In the genomic region with DNA sequence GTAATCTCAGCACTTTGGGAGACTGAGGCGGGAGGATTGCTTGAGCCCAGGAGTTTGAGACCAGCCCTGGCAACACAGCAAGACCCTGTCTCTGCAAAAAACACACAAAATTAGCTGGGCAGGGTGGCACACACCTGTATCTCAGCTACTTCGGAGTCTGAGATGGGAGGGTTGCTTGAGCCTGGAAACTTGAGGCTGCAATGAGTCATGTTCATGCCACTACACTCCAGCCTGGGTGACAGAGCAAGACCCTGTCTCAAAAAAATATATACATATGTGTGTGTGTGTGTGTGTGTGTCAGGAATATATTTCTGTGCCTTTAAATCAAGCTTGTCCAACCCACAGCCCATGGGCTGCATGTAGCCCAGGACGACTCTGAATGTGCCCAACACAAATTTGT, we compare ENCODE assay signal across 15 cellular contexts. TPM values are rescaled to one million over a fixed set of nuclear protein-coding genes. Genes with fewer than 3 reads are reported as not detected.
A peak's percentile ranks its signal among the peaks of the same experiment; 100 is the strongest.
DNase-seq lines count a peak whose midpoint lies in the region; ATAC-seq, FAIRE-seq and TF ChIP-seq lines count a peak whose summit lies in the region.
"Had no signal": no experiment of that assay in that cellular context is flagged by ENCODE, and none has a peak within 500 bp of the region (broad histone marks: within the 10 kb centered on the region; RNA-seq: fewer than 3 reads in every experiment).

No MANE protein-coding gene starts in this region.

- H3K4me1 ChIP-seq in heart right ventricle (peaks cover 0 to 7% (median 0%) of the 10 kb centered on the region in 9 donors), kidney (ENCODE audit: control insufficient read depth in 1 of 2, insufficient read depth in 1 of 2, low read depth in 1 of 2, low read length in 2 of 2) (no peaks in the 10 kb centered on the region)

- peaks cover 0 to 86% (median 0%) of the 10 kb centered on the region in 9 donors for H3K36me3 ChIP-seq in heart right ventricle
- H3K36me3 ChIP-seq in brain microvascular endothelial cell (replicated peaks), result peaks cover 22% of the 10 kb centered on the region
- peaks cover 0 to 3% of the 10 kb centered on the region in 2 donors for H3K36me3 ChIP-seq in kidney (ENCODE audit: control insufficient read depth in 1 of 2, insufficient read depth in 2 of 2, low read length in 2 of 2)

- intact Hi-C loops in left ventricle myocardium superior (cut with micrococcal nuclease), result no loop called here
- intact Hi-C loops in heart right ventricle (cut with DNase I), result no loop called here
- intact Hi-C loops in kidney (cut with DNase I), result no loop called here

- in situ Hi-C loops in brain microvascular endothelial cell (cut with HindIII; ENCODE audit: low pct_ligation_motif_present, low sequenced_read_pairs), result no loop called here

- H3K27me3 ChIP-seq in heart right ventricle, result no peaks in the 10 kb centered on the region
- no peaks in the 10 kb centered on the region for H3K27me3 ChIP-seq in brain microvascular endothelial cell (replicated peaks)
- H3K27me3 ChIP-seq: BLaER1 treated with 17β-estradiol and CSF1 and Interleukin-3, amounts not matched to agents 10 nM and 100 nM had no signal

- DNase-seq in left ventricle myocardium superior, result peak; percentile 4
- no peak for DNase-seq in heart right ventricle
- no peak for DNase-seq in brain microvascular endothelial cell
- DNase-seq in NCI-H146 (lab: John Stamatoyannopoulos, UW), result no peak
- DNase-seq in kidney, result no peak
- DNase-seq: CD4-positive, CD25-positive, alpha-beta regulatory T cell; DMS53; H9 had no signal

- TF ChIP-seq CTCF in heart right ventricle (IDR thresholded peaks at IDR 0.05) (no peak), brain microvascular endothelial cell (IDR thresholded peaks at IDR 0.05; ENCODE audit: low read depth, low read length, missing control alignments) (no peak), kidney (IDR thresholded peaks at IDR 0.05; ENCODE audit: borderline replicate concordance, extremely low read depth, insufficient read depth) (no peak)

- no peak for FAIRE-seq in kidney (lab: Jason Lieb, UNC)
- FAIRE-seq: GM12878, GM18507 had no signal

- H3K9me3 ChIP-seq in heart right ventricle, result no peaks in the 10 kb centered on the region
- no peaks in the 10 kb centered on the region for H3K9me3 ChIP-seq in kidney (ENCODE audit: control insufficient read depth in 1 of 2, low read length in 2 of 2)

- WGBS in heart right ventricle, 2 donors, result 78 to 88% methylated on average over 3 of the region's 3 CpGs

- H3K4me3 ChIP-seq in heart right ventricle (no peak overlapping the region), brain microvascular endothelial cell (ENCODE audit: low read depth, low read length) (no peak overlapping the region), kidney (ENCODE audit: low read length in 2 of 2) (no peak overlapping the region)
- H3K4me3 ChIP-seq: BLaER1 treated with 17β-estradiol and CSF1 and Interleukin-3, amounts not matched to agents 10 nM and 100 nM; GM12878; GM23338 had no signal

- H3K27ac ChIP-seq in heart right ventricle (no peak overlapping the region), brain microvascular endothelial cell (peak overlapping the region; percentile 11), kidney (ENCODE audit: low read depth in 2 of 2, low read length in 2 of 2) (no peak overlapping the region)
- H3K27ac ChIP-seq: BLaER1 treated with 17β-estradiol and CSF1 and Interleukin-3, amounts not matched to agents 10 nM and 100 nM; HL-60 had no signal

- H3K9ac ChIP-seq in kidney (ENCODE audit: low read length in 2 of 2), result no peak overlapping the region
- H3K9ac ChIP-seq: BLaER1 treated with 17β-estradiol and CSF1 and Interleukin-3, amounts not matched to agents 10 nM and 100 nM had no signal

- no peak for ATAC-seq in left ventricle myocardium superior
- ATAC-seq in heart right ventricle, result no peak
- ATAC-seq in SK-N-SH treated with all-trans-retinoic acid at 6 μM for 48 hours, result peak; percentile 70
- ATAC-seq in HG03175 (IDR thresholded peaks at IDR 0.05; ENCODE audit: unreplicated experiment), result no peak
- ATAC-seq: GM12878, GM23338 had no signal

TF ChIP-seq in SK-N-SH treated with all-trans-retinoic acid at 6 μM for 48 hours, 23 proteins besides CTCF, POLR2A, EP300 and RAD21:
- TF ChIP-seq RARB (CRISPR knock-in tag; IDR thresholded peaks at IDR 0.05) (no peak), ISL1 (CRISPR knock-in tag; IDR thresholded peaks at IDR 0.05) (no peak), ZFP30 (CRISPR knock-in tag; IDR thresholded peaks at IDR 0.05) (no peak), TOX (CRISPR knock-in tag; IDR thresholded peaks at IDR 0.05; ENCODE audit: borderline replicate concordance) (no peak), ZFP3 (CRISPR knock-in tag; IDR thresholded peaks at IDR 0.05) (no peak), CREB5 (CRISPR knock-in tag; IDR thresholded peaks at IDR 0.05; ENCODE audit: low read depth) (no peak), PPARA (CRISPR knock-in tag; IDR thresholded peaks at IDR 0.05; ENCODE audit: borderline replicate concordance) (no peak), GLIS3 (CRISPR knock-in tag; IDR thresholded peaks at IDR 0.05) (no peak), PATZ1 (CRISPR knock-in tag; IDR thresholded peaks at IDR 0.05; ENCODE audit: borderline replicate concordance) (no peak), ARNTL (CRISPR knock-in tag; IDR thresholded peaks at IDR 0.05; ENCODE audit: borderline replicate concordance, low read depth) (no peak)

RNA-seq across cellular contexts. Expression of gene CRISPLD2, which starts 55.2 kb away (rescaled TPM):
- total RNA-seq in left ventricle myocardium superior (29.1 TPM), heart right ventricle (10 to 100 TPM in 7 of 10 donors, 1 to 10 TPM in 3; 7.9 to 48.1 (median 15.2) TPM), kidney (108 TPM)
- polyA plus RNA-seq in heart right ventricle (10 to 100 TPM; 13.2 to 25.0 TPM), kidney (ENCODE audit: insufficient read depth, low read depth, low replicate concordance) (4.8 TPM)
